ENCODE assay signal across 24 cellular contexts in genomic region chr6:3663081-3663480, GRCh38.
"Had no signal": no experiment of that assay in that cellular context is flagged by ENCODE, and none has a peak within 500 bp of the region (broad histone marks: within the 10 kb centered on the region; RNA-seq: fewer than 3 reads in every experiment).

No MANE protein-coding gene starts in this region.

- H2AFZ ChIP-seq: neural progenitor cell had no signal

- H3K4me3 ChIP-seq: coronary artery, gastrocnemius medialis, lung, neural progenitor cell, prostate gland, right atrium auricular region, stomach, testis, tibial artery, upper lobe of right lung, uterus had no signal

- H3K4me1 ChIP-seq: gastrocnemius medialis, right atrium auricular region, testis, upper lobe of right lung, uterus had no signal

- H3K9ac ChIP-seq: neural progenitor cell had no signal

- H3K27ac Mint-ChIP-seq: naive thymus-derived CD4-positive, alpha-beta T cell; nephron; stimulated activated effector memory CD8-positive, alpha-beta T cell treated with anti-CD3 and anti-CD28 coated beads, Interleukin-12 subunit alpha, Interleukin-12 subunit beta, amount 100 ng/mL, for 72 hours had no signal

- ATAC-seq: gastrocnemius medialis; left lobe of liver; naive thymus-derived CD4-positive, alpha-beta T cell; sciatic nerve; upper lobe of right lung had no signal

- H3K9me3 Mint-ChIP-seq: neural progenitor cell had no signal

- DNase-seq: dermis blood vessel endothelial cell; foreskin fibroblast; gastrocnemius medialis; head of caudate nucleus; mesenchymal stem cell; midbrain; naive thymus-derived CD4-positive, alpha-beta T cell; stimulated activated CD4-positive, alpha-beta T cell treated with anti-CD3 and anti-CD28 coated beads, Interleukin-2, amount 100 ng/mL, for 24 hours; stimulated activated CD4-positive, alpha-beta T cell treated with anti-CD3 and anti-CD28 coated beads, Interleukin-4, amount 100 ng/mL, for 24 hours; stimulated activated naive CD4-positive, alpha-beta T cell treated with Interleukin-2 at 50 U/mL for 16 hours; stomach; testis; tibial artery; upper lobe of right lung; uterus had no signal

- H3K4me3 Mint-ChIP-seq: naive thymus-derived CD4-positive, alpha-beta T cell; nephron; neural progenitor cell; stimulated activated effector memory CD8-positive, alpha-beta T cell treated with anti-CD3 and anti-CD28 coated beads, Interleukin-12 subunit alpha, Interleukin-12 subunit beta, amount 100 ng/mL, for 72 hours had no signal

- H3K4me2 ChIP-seq: neural progenitor cell had no signal

- H3K9me3 ChIP-seq: gastrocnemius medialis, prostate gland, stomach, testis, tibial artery, upper lobe of right lung, uterus had no signal

- H3K36me3 Mint-ChIP-seq: naive thymus-derived CD4-positive, alpha-beta T cell; neural progenitor cell; stimulated activated effector memory CD8-positive, alpha-beta T cell treated with anti-CD3 and anti-CD28 coated beads, Interleukin-12 subunit alpha, Interleukin-12 subunit beta, amount 100 ng/mL, for 72 hours had no signal

- H3K4me1 Mint-ChIP-seq: naive thymus-derived CD4-positive, alpha-beta T cell; stimulated activated effector memory CD8-positive, alpha-beta T cell treated with anti-CD3 and anti-CD28 coated beads, Interleukin-12 subunit alpha, Interleukin-12 subunit beta, amount 100 ng/mL, for 72 hours had no signal

- H3K36me3 ChIP-seq: gastrocnemius medialis, neural progenitor cell, prostate gland, right atrium auricular region, stomach, tibial artery, upper lobe of right lung, uterus had no signal

- H3K27me3 ChIP-seq: gastrocnemius medialis, neural progenitor cell, right atrium auricular region, stomach, testis, tibial artery, upper lobe of right lung, uterus had no signal

- H3K27ac ChIP-seq: coronary artery, gastrocnemius medialis, neural progenitor cell, right atrium auricular region, stomach, testis, tibial artery, upper lobe of right lung, uterus had no signal
